ENCODE assay signal across 9 cellular contexts in genomic region chr1:36366091-36366661, GRCh38. TPM values are rescaled to one million over a fixed set of nuclear protein-coding genes. Genes with fewer than 3 reads are reported as not detected.
A peak's percentile ranks its signal among the peaks of the same experiment; 100 is the strongest.
DNase-seq lines count a peak whose midpoint lies in the region; ATAC-seq, FAIRE-seq and TF ChIP-seq lines count a peak whose summit lies in the region.
"Had no signal": no experiment of that assay in that cellular context is flagged by ENCODE, and none has a peak within 500 bp of the region (broad histone marks: within the 10 kb centered on the region; RNA-seq: fewer than 3 reads in every experiment).

No MANE protein-coding gene starts in this region.

- no peak for TF ChIP-seq CTCF in astrocyte (IDR thresholded peaks at IDR 0.05; ENCODE audit: insufficient read depth, low read depth, low read length)

- H3K9me3 ChIP-seq in CD4-positive, alpha-beta memory T cell (ENCODE audit: control insufficient read depth in 1 of 2, low read length in 2 of 2), result no peaks in the 10 kb centered on the region
- H3K9me3 ChIP-seq in SJSA1 (replicated peaks), result no peaks in the 10 kb centered on the region
- H3K9me3 ChIP-seq in astrocyte (ENCODE audit: insufficient read depth, low read depth, low read length), result no peaks in the 10 kb centered on the region
- H3K9me3 ChIP-seq: body of pancreas had no signal

- H3K79me2 ChIP-seq in astrocyte (ENCODE audit: insufficient read depth, low read length), result peaks cover 91% of the 10 kb centered on the region

- FAIRE-seq in astrocyte (lab: Jason Lieb, UNC), result no peak

- H3K4me3 Mint-ChIP-seq in CD4-positive, alpha-beta memory T cell, result peak overlapping the region; percentile 50 to 79 (median 67)
- no peak overlapping the region for H3K4me3 Mint-ChIP-seq in astrocyte (ENCODE audit: unreplicated experiment)

- POLR2A ChIA-PET in CD4-positive, alpha-beta memory T cell (lab: Charles Lee; ENCODE audit: partially characterized antibody), result interaction anchor here (1.0 to 6.4 kb wide), 14 partner anchors 11 to 435 kb away, joined by 3 to 133 read pairs (median 6); partner anchors contain the start of genes AGO3, LSM10, MAP7D1 and OSCP1

- intact Hi-C loops in CD4-positive, alpha-beta memory T cell (cut with micrococcal nuclease), result no loop called here

- H4K20me1 ChIP-seq in astrocyte (ENCODE audit: insufficient read depth, low read length), result peaks cover 56% of the 10 kb centered on the region

- no peaks in the 10 kb centered on the region for H3K9me3 Mint-ChIP-seq in CD4-positive, alpha-beta memory T cell
- H3K9me3 Mint-ChIP-seq in astrocyte (ENCODE audit: unreplicated experiment), result no peaks in the 10 kb centered on the region

- peak overlapping the region; percentile 33 for H3K9ac ChIP-seq in astrocyte (ENCODE audit: low read length)

- H3K4me3 ChIP-seq in CD4-positive, alpha-beta memory T cell (ENCODE audit: low read length in 2 of 2), result peak overlapping the region in 1 of 2 donors; percentile 9
- H3K4me3 ChIP-seq in SJSA1 (no peak overlapping the region), astrocyte (ENCODE audit: insufficient read depth, low read depth, low read length) (no peak overlapping the region)
- H3K4me3 ChIP-seq: body of pancreas had no signal

- H3K27ac Mint-ChIP-seq in CD4-positive, alpha-beta memory T cell, result peak overlapping the region; percentile 89 to 97 (median 94)
- peak overlapping the region; percentile 83 for H3K27ac Mint-ChIP-seq in astrocyte (ENCODE audit: unreplicated experiment)

- peaks cover 36 to 63% (median 47%) of the 10 kb centered on the region in 4 donors for H3K4me1 Mint-ChIP-seq in CD4-positive, alpha-beta memory T cell
- H3K4me1 Mint-ChIP-seq in astrocyte (ENCODE audit: low read depth, unreplicated experiment), result peaks cover 40% of the 10 kb centered on the region

- H3K4me2 ChIP-seq in astrocyte (ENCODE audit: low read length), result peak overlapping the region; percentile 68

- ATAC-seq in HG03457 (IDR thresholded peaks at IDR 0.05; ENCODE audit: unreplicated experiment) (no peak), HG02981 (IDR thresholded peaks at IDR 0.05; ENCODE audit: unreplicated experiment) (no peak)
- ATAC-seq: body of pancreas had no signal

- H3K4me1 ChIP-seq in CD4-positive, alpha-beta memory T cell (ENCODE audit: insufficient read depth, low read length), result peaks cover 52% of the 10 kb centered on the region
- peaks cover 24% of the 10 kb centered on the region for H3K4me1 ChIP-seq in SJSA1 (replicated peaks)
- H3K4me1 ChIP-seq in astrocyte (ENCODE audit: insufficient read depth, low read length), result peaks cover 22% of the 10 kb centered on the region

- H3K27me3 Mint-ChIP-seq in CD4-positive, alpha-beta memory T cell, result no peaks in the 10 kb centered on the region
- no peaks in the 10 kb centered on the region for H3K27me3 Mint-ChIP-seq in astrocyte (ENCODE audit: low read depth, unreplicated experiment)

- peak overlapping the region; percentile 55 for H3K27ac ChIP-seq in CD4-positive, alpha-beta memory T cell (ENCODE audit: low read depth, low read length)
- H3K27ac ChIP-seq in SJSA1, result peak overlapping the region; percentile 4; the same call in 1 of the 2 replicates
- H3K27ac ChIP-seq in astrocyte (ENCODE audit: low read depth, low read length), result peak overlapping the region; percentile 29

- CTCF ChIA-PET in CD4-positive, alpha-beta memory T cell (lab: Charles Lee; ENCODE audit: partially characterized antibody), result interaction anchor here (1.3 to 5.2 kb wide), 11 partner anchors 12 to 217 kb away, joined by 4 to 122 read pairs (median 19); partner anchors contain the start of genes LSM10, SH3D21, STK40 and TRAPPC3

- peak; percentile 63 to 86 (median 68) for DNase-seq in CD4-positive, alpha-beta memory T cell
- DNase-seq in SJSA1 (ENCODE audit: low read depth in 1 of 2, low spot score in 2 of 2), result peak; percentile 28 to 60
- DNase-seq in astrocyte (ENCODE audit: low read depth), result peak; percentile 50
- DNase-seq in islet precursor cell, result peak; percentile 72
- DNase-seq in stimulated activated CD8-positive, alpha-beta memory T cell treated with anti-CD3 and anti-CD28 coated beads, Interleukin-7, amount 100 ng/mL, for 24 hours (ENCODE audit: low read depth), result peak; percentile 10
- DNase-seq in cortex of kidney (lab: John Stamatoyannopoulos, UW), result no peak

- H3K36me3 ChIP-seq in CD4-positive, alpha-beta memory T cell (ENCODE audit: insufficient read depth, low read length), result peaks cover 17% of the 10 kb centered on the region
- H3K36me3 ChIP-seq in SJSA1, result peaks cover 54% of the 10 kb centered on the region
- peaks cover 13% of the 10 kb centered on the region for H3K36me3 ChIP-seq in astrocyte (ENCODE audit: insufficient read depth, low read length)

- peaks cover 15 to 25% of the 10 kb centered on the region in 2 donors for H3K36me3 Mint-ChIP-seq in CD4-positive, alpha-beta memory T cell
- H3K36me3 Mint-ChIP-seq in astrocyte (ENCODE audit: low read depth, unreplicated experiment), result peaks cover 13% of the 10 kb centered on the region

- H2AFZ ChIP-seq in astrocyte (ENCODE audit: low read depth, low read length), result no peak overlapping the region

- H3K27me3 ChIP-seq in CD4-positive, alpha-beta memory T cell (ENCODE audit: insufficient read depth, low read length), result no peaks in the 10 kb centered on the region
- no peaks in the 10 kb centered on the region for H3K27me3 ChIP-seq in SJSA1 (replicated peaks)
- H3K27me3 ChIP-seq in astrocyte (ENCODE audit: insufficient read depth, low read length), result no peaks in the 10 kb centered on the region
- H3K27me3 ChIP-seq: body of pancreas had no signal

RNA-seq across cellular contexts. Expression of gene STK40, which starts 19.5 kb away (rescaled TPM):
- 10 to 100 TPM; 52.2 to 57.4 TPM for total RNA-seq in CD4-positive, alpha-beta memory T cell
- 10 to 100 TPM; 26.6 to 49.7 TPM for polyA plus RNA-seq in CD4-positive, alpha-beta memory T cell
- 16.1 and 29.2 TPM in 2 replicates for total RNA-seq in SJSA1 (2014; rRNA removed; shearing (Covaris generic))
- total RNA-seq in astrocyte, result 69.6 and 71.1 TPM in 2 replicates

RNA-seq across cellular contexts. Expression of gene LSM10, which starts 31.5 kb away (rescaled TPM):
- total RNA-seq in CD4-positive, alpha-beta memory T cell, result 10 to 100 TPM; 51.0 to 53.0 TPM
- polyA plus RNA-seq in CD4-positive, alpha-beta memory T cell, result 100 to 1,000 TPM; 112 to 187 TPM
- total RNA-seq in SJSA1 (2014; rRNA removed; shearing (Covaris generic)), result 3.4 and 6.4 TPM in 2 replicates
- total RNA-seq in astrocyte, result 48.9 and 53.5 TPM in 2 replicates

RNA-seq across cellular contexts. Expression of gene EVA1B, which starts 42.7 kb away (rescaled TPM):
- 1 to 10 TPM; 6.3 to 7.3 TPM for total RNA-seq in CD4-positive, alpha-beta memory T cell
- polyA plus RNA-seq in CD4-positive, alpha-beta memory T cell, result 1 to 10 TPM; 5.2 to 8.1 TPM
- 103 and 159 TPM in 2 replicates for total RNA-seq in SJSA1 (2014; rRNA removed; shearing (Covaris generic))
- total RNA-seq in astrocyte, result 57.3 and 63.0 TPM in 2 replicates

Comparison
In these comparisons a context has a peak if more than half of its experiments do, and no peak if none do; other contexts are left out.
1. H3K27ac ChIP-seq: peak in every context shown above with its lines; median percentile 55 in CD4-positive, alpha-beta memory T cell; 29 in astrocyte; 4 in SJSA1.